7 cellular contexts compared by ENCODE assay signal in the genomic region with DNA sequence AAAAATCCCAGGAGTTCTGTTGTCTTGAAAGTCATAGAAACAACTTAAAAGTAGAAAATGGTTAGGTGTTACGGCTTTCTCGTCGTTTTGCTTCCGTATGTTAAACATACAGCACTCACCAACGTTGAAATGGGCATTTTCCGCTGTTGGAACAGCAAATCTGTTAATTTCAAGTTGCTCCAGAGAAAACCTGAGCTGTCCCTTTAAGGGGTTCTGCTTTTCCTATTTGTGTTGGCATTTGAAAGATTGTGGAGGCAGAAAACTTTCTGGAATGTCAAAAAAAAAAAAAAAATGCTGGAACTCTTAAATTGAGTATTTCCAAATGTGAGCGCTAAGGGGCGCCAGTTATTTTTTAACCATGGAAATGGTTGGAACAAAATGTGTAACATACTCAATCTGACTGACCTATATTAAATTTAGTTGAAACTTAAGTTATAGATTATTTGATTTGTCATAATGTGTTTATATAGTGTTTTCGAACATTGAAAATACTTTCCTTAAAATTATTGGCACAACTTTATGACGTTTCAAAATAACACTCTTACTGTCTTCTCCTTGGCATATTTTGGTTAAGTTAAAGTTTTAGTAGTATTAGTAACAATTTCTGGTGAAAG. TPM values are rescaled to one million over a fixed set of nuclear protein-coding genes. Genes with fewer than 3 reads are reported as not detected.
DNase-seq lines count a peak whose midpoint lies in the region; ATAC-seq and TF ChIP-seq lines count a peak whose summit lies in the region.

No MANE protein-coding gene starts in this region.

- H3K4me3 Mint-ChIP-seq in memory B cell, result peak overlapping the region; percentile 93

- no peaks in the 10 kb centered on the region for H3K36me3 ChIP-seq in duodenal mucosa (ENCODE audit: control insufficient read depth in 1 of 2, insufficient read depth in 2 of 2, low read length in 2 of 2)
- no peaks in the 10 kb centered on the region for H3K36me3 ChIP-seq in testis (ENCODE audit: low read depth, missing control alignments)

- H3K27me3 Mint-ChIP-seq in memory B cell, result no peaks in the 10 kb centered on the region

- H3K9ac ChIP-seq in duodenal mucosa (ENCODE audit: low read depth in 1 of 2, low read length in 2 of 2), result peak overlapping the region; percentile 45 to 79

- peaks cover 8 to 40% of the 10 kb centered on the region in 2 donors for H3K27me3 ChIP-seq in duodenal mucosa (ENCODE audit: control insufficient read depth in 1 of 2, insufficient read depth in 2 of 2, low read length in 2 of 2)
- H3K27me3 ChIP-seq in testis, result no peaks in the 10 kb centered on the region

- H3K4me3 ChIP-seq in Jurkat, Clone E6-1 (ENCODE audit: low read length), result peak overlapping the region; percentile 75
- H3K4me3 ChIP-seq in duodenal mucosa (ENCODE audit: low read depth in 1 of 2, low read length in 2 of 2) (peak overlapping the region; percentile 67 to 76), testis (peak overlapping the region; percentile 85 to 98)

- intact Hi-C loops in testis (cut with DNase I; ENCODE audit: low total_unique reads), result no loop called here

- TF ChIP-seq CTCF in testis (IDR thresholded peaks at IDR 0.05), result peak; percentile 50 to 73 (median 64)

- H3K4me1 ChIP-seq in duodenal mucosa (ENCODE audit: control insufficient read depth in 1 of 2, insufficient read depth in 2 of 2, low read length in 2 of 2) (peaks cover 0 to 3% of the 10 kb centered on the region in 2 donors), testis (peaks cover 33% of the 10 kb centered on the region)

- H3K9me3 ChIP-seq in duodenal mucosa (ENCODE audit: control insufficient read depth in 1 of 2, low read length in 2 of 2) (no peaks in the 10 kb centered on the region), testis (no peaks in the 10 kb centered on the region)

- H3K27ac ChIP-seq in duodenal mucosa (ENCODE audit: low read depth, low read length), result peak overlapping the region; percentile 91
- H3K27ac ChIP-seq in testis, result peak overlapping the region; percentile 99 to 100

- WGBS in testis, 2 donors, result 0% methylated on average over 10 of the region's 10 CpGs

- no peak for TF ChIP-seq POLR2A in testis (IDR thresholded peaks at IDR 0.05)

- no peak for ATAC-seq in memory B cell (ENCODE audit: low read depth)

- no peaks in the 10 kb centered on the region for H3K9me3 Mint-ChIP-seq in memory B cell

- peak overlapping the region; percentile 85 for H3K27ac Mint-ChIP-seq in memory B cell

- DNase-seq in ELR (ENCODE audit: low read depth), result peak; percentile 89
- no peak for DNase-seq in Jurkat, Clone E6-1 (ENCODE audit: low read depth, low spot score)
- DNase-seq in T-helper 9 cell, result peak; percentile 21
- peak; percentile 24 to 34 for DNase-seq in memory B cell (ENCODE audit: low spot score in 2 of 2)
- peak; percentile 81 for DNase-seq in testis
- no peak for DNase-seq in DMS79 (lab: John Stamatoyannopoulos, UW)

- H3K4me1 Mint-ChIP-seq in memory B cell, result peaks cover 23% of the 10 kb centered on the region

- no peaks in the 10 kb centered on the region for H3K36me3 Mint-ChIP-seq in memory B cell

RNA-seq across cellular contexts. Expression of a gene that starts 2.2 kb away (rescaled TPM):
- polyA plus RNA-seq in Jurkat, Clone E6-1 (2012; ENCODE audit: insufficient read depth, insufficient read length), result 17.8 TPM
- total RNA-seq in testis, result 100 to 1,000 TPM; 315 to 366 TPM
- 148 TPM for polyA plus RNA-seq in testis (ENCODE audit: insufficient read depth, low read depth, low replicate concordance)

Comparison
In these comparisons a context has a peak if more than half of its experiments do, and no peak if none do; other contexts are left out.
1. DNase-seq: peak in ELR (single experiment), T-helper 9 cell (single experiment), memory B cell (2 of 2) and testis (single experiment); none in Jurkat, Clone E6-1 (single experiment) and DMS79 (single experiment).
2. Peak in every context shown above with its lines, with median percentiles within 50 percentile points of each other: H3K4me3 ChIP-seq.